11 cellular contexts compared by ENCODE assay signal in genomic region chr14:64721899-64722298, GRCh38. TPM values are rescaled to one million over a fixed set of nuclear protein-coding genes. Genes with fewer than 3 reads are reported as not detected.
DNase-seq lines count a peak whose midpoint lies in the region; ATAC-seq and TF ChIP-seq lines count a peak whose summit lies in the region.
"Had no signal": no experiment of that assay in that cellular context is flagged by ENCODE, and none has a peak within 500 bp of the region (broad histone marks: within the 10 kb centered on the region; RNA-seq: fewer than 3 reads in every experiment).

No MANE protein-coding gene starts in this region.

- H3K9me3 ChIP-seq in SJCRH30 (replicated peaks) (no peaks in the 10 kb centered on the region), esophagus squamous epithelium (no peaks in the 10 kb centered on the region), psoas muscle (no peaks in the 10 kb centered on the region)

- no peak for TF ChIP-seq POLR2A in esophagus squamous epithelium (IDR thresholded peaks at IDR 0.05)

- H3K36me3 Mint-ChIP-seq in stimulated activated memory B cell treated with anti-CD40 and anti-IgM and Interleukin-4, amounts not matched to agents 10 μg/mL and 1 μg/mL and 100 μg/mL, for 72 hours = no peaks in the 10 kb centered on the region

- peaks cover 65% of the 10 kb centered on the region for H3K27me3 Mint-ChIP-seq in stimulated activated memory B cell treated with anti-CD40 and anti-IgM and Interleukin-4, amounts not matched to agents 10 μg/mL and 1 μg/mL and 100 μg/mL, for 72 hours

- no peak overlapping the region for H3K27ac Mint-ChIP-seq in stimulated activated memory B cell treated with anti-CD40 and anti-IgM and Interleukin-4, amounts not matched to agents 10 μg/mL and 1 μg/mL and 100 μg/mL, for 72 hours

- in situ Hi-C loops in GM13977 (cut with MboI; ENCODE audit: low pct_unique_long_range_greater_than_20kb, low sequenced_read_pairs, unreplicated experiment) = no loop called here

- TF ChIP-seq CTCF in AG10803 (conservative IDR thresholded peaks at IDR 0.05; ENCODE audit: low read length) (no peak), esophagus squamous epithelium (IDR thresholded peaks at IDR 0.05) (no peak), psoas muscle (IDR thresholded peaks at IDR 0.05) (no peak), GM13977 (IDR thresholded peaks at IDR 0.05; ENCODE audit: extremely low read depth, insufficient read depth, missing control alignments) (no peak)

- no peak overlapping the region for H3K4me3 Mint-ChIP-seq in stimulated activated memory B cell treated with anti-CD40 and anti-IgM and Interleukin-4, amounts not matched to agents 10 μg/mL and 1 μg/mL and 100 μg/mL, for 72 hours
- H3K4me3 Mint-ChIP-seq: neural crest cell had no signal

- intact Hi-C loops in esophagus squamous epithelium (cut with DNase I) = no loop called here
- intact Hi-C loops in psoas muscle (cut with DNase I) = no loop called here

- ATAC-seq in psoas muscle = no peak
- ATAC-seq in GM21526 (IDR thresholded peaks at IDR 0.05; ENCODE audit: low FRiP score, unreplicated experiment) = no peak
- ATAC-seq in stimulated activated memory B cell treated with anti-CD40 and anti-IgM and Interleukin-4, amounts not matched to agents 10 μg/mL and 1 μg/mL and 100 μg/mL, for 72 hours = no peak

- peaks cover 4% of the 10 kb centered on the region for H3K9me3 Mint-ChIP-seq in stimulated activated memory B cell treated with anti-CD40 and anti-IgM and Interleukin-4, amounts not matched to agents 10 μg/mL and 1 μg/mL and 100 μg/mL, for 72 hours
- H3K9me3 Mint-ChIP-seq: neural crest cell had no signal

- H3K36me3 ChIP-seq in SJCRH30 = peaks cover 5% of the 10 kb centered on the region; the same call in 1 of the 2 replicates
- H3K36me3 ChIP-seq in esophagus squamous epithelium = no peaks in the 10 kb centered on the region
- H3K36me3 ChIP-seq in psoas muscle (ENCODE audit: insufficient read depth in 1 of 2, low read depth in 1 of 2) = no peaks in the 10 kb centered on the region

- H3K4me3 ChIP-seq in AG10803 (ENCODE audit: low read length) (no peak overlapping the region; the same call in 1 of the 2 replicates), SJCRH30 (no peak overlapping the region), esophagus squamous epithelium (peak overlapping the region in 1 of 4 donors; percentile 30), psoas muscle (no peak overlapping the region)

- H3K27me3 ChIP-seq in SJCRH30 (no peaks in the 10 kb centered on the region), esophagus squamous epithelium (no peaks in the 10 kb centered on the region), psoas muscle (ENCODE audit: insufficient read depth in 3 of 3, low read length in 2 of 3) (no peaks in the 10 kb centered on the region)

- WGBS in esophagus squamous epithelium, 2 donors = 50 to 67% methylated on average over 7 to 8 of the region's 9 CpGs
- 70 to 76% (median 73%) methylated on average over 9 of the region's 9 CpGs for WGBS in psoas muscle, 3 donors

- H3K4me1 ChIP-seq in SJCRH30 (peaks cover 57% of the 10 kb centered on the region), esophagus squamous epithelium (peaks cover 77 to 100% (median 97%) of the 10 kb centered on the region in 3 donors), psoas muscle (peaks cover 24% of the 10 kb centered on the region)

- H3K27ac ChIP-seq in SJCRH30 (peak overlapping the region; percentile 41; the same call in 1 of the 2 replicates), esophagus squamous epithelium (peak overlapping the region; percentile 84 to 94 (median 92)), psoas muscle (peak overlapping the region; percentile 41)

- DNase-seq in AG10803 (ENCODE audit: low read depth) = peak; percentile 56
- DNase-seq in SJCRH30 = no peak
- no peak for DNase-seq in esophagus squamous epithelium (lab: John Stamatoyannopoulos, UW)
- DNase-seq in psoas muscle = no peak
- no peak for DNase-seq in NCI-H2196 treated with DMSO at 0.1 percent for 48 hours (lab: John Stamatoyannopoulos, UW; ENCODE audit: unreplicated experiment)
- DNase-seq in GM13977 (ENCODE audit: low spot score) = no peak
- DNase-seq: activated T-cell treated with anti-CD3 and anti-CD28 coated beads, Interleukin-2, amount 50 U/mL, for 48 hours; NCI-H1048 had no signal

- H3K4me1 Mint-ChIP-seq in stimulated activated memory B cell treated with anti-CD40 and anti-IgM and Interleukin-4, amounts not matched to agents 10 μg/mL and 1 μg/mL and 100 μg/mL, for 72 hours = no peaks in the 10 kb centered on the region

RNA-seq across cellular contexts. Expression of gene PLEKHG3, which starts 17.7 kb away (rescaled TPM):
- 20.9 and 22.4 TPM in 2 replicates for total RNA-seq in SJCRH30 (2014; rRNA removed; shearing (Covaris generic))
- total RNA-seq in esophagus squamous epithelium = 10 to 100 TPM; 44.6 to 87.8 (median 60.8) TPM
- total RNA-seq in psoas muscle = 1 to 10 TPM; 5.2 to 8.2 (median 6.5) TPM
- polyA plus RNA-seq in psoas muscle = 1 to 10 TPM; 1.9 to 3.1 (median 2.8) TPM

Comparison
In these comparisons a context has a peak if more than half of its experiments do, and no peak if none do; other contexts are left out.
1. H3K27ac ChIP-seq: peak in every context shown above with its lines; median percentile 92 in esophagus squamous epithelium; 41 in SJCRH30; 41 in psoas muscle.